8 cellular contexts compared by ENCODE assay signal in the genomic region with DNA sequence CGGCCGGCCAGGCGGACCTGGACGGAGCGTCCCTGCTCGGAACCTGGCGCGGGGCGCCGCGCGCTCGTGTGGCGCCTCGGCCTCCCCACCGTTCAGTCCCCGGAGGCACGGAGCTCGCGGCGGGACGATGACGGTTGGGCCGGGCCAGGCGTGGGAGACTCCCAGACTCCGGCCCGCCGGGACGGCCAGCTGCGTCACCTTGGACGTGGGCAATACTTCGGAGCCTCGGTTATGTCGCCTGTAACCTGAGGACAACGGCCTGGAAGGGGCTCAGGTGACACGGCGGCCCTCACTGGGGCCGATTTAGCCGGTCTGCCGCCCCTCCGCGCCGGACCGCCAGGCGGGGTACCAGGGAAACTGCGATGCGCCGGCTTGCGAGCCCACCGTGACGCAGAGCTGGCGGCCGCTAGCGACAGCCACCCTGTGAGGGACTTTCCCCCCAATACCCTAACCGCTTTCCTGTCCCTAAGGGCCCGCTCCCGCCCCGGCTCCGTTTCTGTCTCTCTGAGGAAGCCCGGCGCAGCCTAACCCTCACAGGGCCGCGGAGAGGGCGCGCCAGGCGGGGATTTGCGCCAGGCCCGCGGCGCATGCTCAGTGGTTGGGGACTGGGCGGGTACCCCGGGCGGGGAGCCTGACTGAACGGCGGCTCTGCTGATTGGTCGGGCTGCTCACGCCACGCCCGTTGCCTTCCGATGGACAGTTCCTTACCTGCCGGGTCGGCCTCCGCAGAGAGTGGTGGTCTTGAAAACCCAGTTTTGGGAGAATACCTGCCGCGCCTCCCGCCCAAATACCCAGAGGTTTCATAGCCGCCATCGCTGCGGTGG.
DNase-seq lines count a peak whose midpoint lies in the region; ATAC-seq lines count a peak whose summit lies in the region.

No MANE protein-coding gene starts in this region.

- ATAC-seq in GM19351 (IDR thresholded peaks at IDR 0.05; ENCODE audit: unreplicated experiment), result peak; percentile 76
- ATAC-seq in HG03469 (IDR thresholded peaks at IDR 0.05; ENCODE audit: unreplicated experiment), result peak; percentile 66
- peak; percentile 70 for ATAC-seq in effector memory CD8-positive, alpha-beta T cell (replicated peaks)
- peak; percentile 71 for ATAC-seq in memory B cell (ENCODE audit: low read depth)

- DNase-seq in NCI-H774 (lab: John Stamatoyannopoulos, UW), result peak; percentile 90
- peak; percentile 80 to 87 (median 86) for DNase-seq in activated CD8-positive, alpha-beta memory T cell treated with anti-CD3 and anti-CD28 coated beads for 48 hours (ENCODE audit: low read depth in 2 of 3, low spot score in 2 of 3)
- peak; percentile 90 to 92 (median 91) for DNase-seq in effector memory CD8-positive, alpha-beta T cell
- DNase-seq in memory B cell (ENCODE audit: low spot score in 2 of 2), result peak; percentile 88 to 92
- DNase-seq in stimulated activated CD8-positive, alpha-beta memory T cell treated with anti-CD3 and anti-CD28 coated beads, Interleukin-12 subunit alpha, Interleukin-12 subunit beta, amount 100 ng/mL, for 1 hour (ENCODE audit: low read depth), result peak; percentile 89

- H3K36me3 ChIP-seq in BLaER1, result no peaks in the 10 kb centered on the region

- H4K20me1 ChIP-seq in BLaER1, result peaks cover 20% of the 10 kb centered on the region

- peak overlapping the region; percentile 92 for H3K4me3 Mint-ChIP-seq in effector memory CD8-positive, alpha-beta T cell
- H3K4me3 Mint-ChIP-seq in memory B cell, result peak overlapping the region; percentile 98

- peak overlapping the region; percentile 98 to 100 for H3K27ac Mint-ChIP-seq in effector memory CD8-positive, alpha-beta T cell
- H3K27ac Mint-ChIP-seq in memory B cell, result peak overlapping the region; percentile 96

- no peaks in the 10 kb centered on the region for H3K9me3 Mint-ChIP-seq in effector memory CD8-positive, alpha-beta T cell
- H3K9me3 Mint-ChIP-seq in memory B cell, result no peaks in the 10 kb centered on the region

- H3K27ac ChIP-seq in BLaER1, result peak overlapping the region; percentile 25; the same call in 1 of the 2 replicates

- no peaks in the 10 kb centered on the region for H3K27me3 Mint-ChIP-seq in effector memory CD8-positive, alpha-beta T cell
- H3K27me3 Mint-ChIP-seq in memory B cell, result peaks cover 4% of the 10 kb centered on the region

- H3K4me1 Mint-ChIP-seq in effector memory CD8-positive, alpha-beta T cell (ENCODE audit: low read depth in 2 of 2), result peaks cover 28 to 29% of the 10 kb centered on the region in 2 donors
- H3K4me1 Mint-ChIP-seq in memory B cell, result peaks cover 21% of the 10 kb centered on the region

- peaks cover 16% of the 10 kb centered on the region for H3K4me1 ChIP-seq in BLaER1

- H3K27me3 ChIP-seq in BLaER1, result peaks cover 41% of the 10 kb centered on the region

- peak overlapping the region; percentile 83 for H3K4me3 ChIP-seq in BLaER1

- peak overlapping the region; percentile 87 for H3K4me2 ChIP-seq in BLaER1

- H3K36me3 Mint-ChIP-seq in effector memory CD8-positive, alpha-beta T cell (ENCODE audit: insufficient read depth), result peaks cover 49% of the 10 kb centered on the region
- no peaks in the 10 kb centered on the region for H3K36me3 Mint-ChIP-seq in memory B cell

- H3K9me3 ChIP-seq in BLaER1, result no peaks in the 10 kb centered on the region

- peak overlapping the region; percentile 72 for H3K9ac ChIP-seq in BLaER1

Comparison
In these comparisons a context has a peak if more than half of its experiments do, and no peak if none do; other contexts are left out.
1. Peak in every context shown above with its lines: DNase-seq, ATAC-seq, H3K4me3 ChIP-seq and H3K27ac ChIP-seq.